1 cellular context compared by ENCODE assay signal in genomic region chr1:151130837-151131586, GRCh38.
TF ChIP-seq lines count a peak whose summit lies in the region.

No MANE protein-coding gene starts in this region.

TF ChIP-seq in GM12878, 131 proteins besides CTCF, POLR2A, EP300 and RAD21 (continued from another document):
- TF ChIP-seq ZNF687 (IDR thresholded peaks at IDR 0.05) (0 out of 2 replicates have a peak, but pooled peaks have one; percentile 52), BCLAF1 (IDR thresholded peaks at IDR 0.05) (no peak), PKNOX1 (IDR thresholded peaks at IDR 0.05) (peak; percentile 96), EGR1 (IDR thresholded peaks at IDR 0.05; ENCODE audit: borderline replicate concordance in 1 of 2, low read depth in 2 of 2, low read length in 2 of 2) (peak in 1 of 2 experiments; percentile 51; a peak in 1 of 3 replicates), YY1 (IDR thresholded peaks at IDR 0.05; ENCODE audit: low read depth, low read length) (0 out of 2 replicates have a peak, but pooled peaks have one; percentile 13), ZSCAN29 (IDR thresholded peaks at IDR 0.05) (peak; percentile 74; the same call in 1 of the 2 replicates)
TF ChIP-seq in GM12878: peak in this region for 19.
